ENCODE assay signal across 10 cellular contexts in genomic region chr19:28899703-28900102, GRCh38.
"Had no signal": no experiment of that assay in that cellular context is flagged by ENCODE, and none has a peak within 500 bp of the region (broad histone marks: within the 10 kb centered on the region; RNA-seq: fewer than 3 reads in every experiment).

No MANE protein-coding gene starts in this region.

- H3K4me3 ChIP-seq: GM23248, HAP-1, K562 had no signal

- H3K27ac ChIP-seq: GM23248, HL-60 had no signal

- H3K27ac Mint-ChIP-seq: HFFc6 had no signal

- H3K4me3 Mint-ChIP-seq: HFFc6 had no signal

- DNase-seq: GM23248, GOT3, H7, HFFc6, KG1 had no signal

- H2AFZ ChIP-seq: GM23248 had no signal

- H3K9me3 Mint-ChIP-seq: HFFc6 had no signal

- H3K36me3 ChIP-seq: HAP-1 had no signal

- ATAC-seq: HCT116, HepG2, K562 had no signal

- H3K9me3 ChIP-seq: HAP-1 had no signal

- H3K9ac ChIP-seq: GM23248 had no signal

- H3K4me1 ChIP-seq: HAP-1 had no signal
